ENCODE assay signal across 18 cellular contexts in genomic region chr10:92384741-92385140, GRCh38.
DNase-seq lines count a peak whose midpoint lies in the region; ATAC-seq and TF ChIP-seq lines count a peak whose summit lies in the region.
"Had no signal": no experiment of that assay in that cellular context is flagged by ENCODE, and none has a peak within 500 bp of the region (broad histone marks: within the 10 kb centered on the region; RNA-seq: fewer than 3 reads in every experiment).

No MANE protein-coding gene starts in this region.

- no peaks in the 10 kb centered on the region for H3K9me2 ChIP-seq in PC-3 (replicated peaks; ENCODE audit: low read length)

- H3K23ac ChIP-seq in mesenchymal stem cell (ENCODE audit: low read length in 2 of 2): no peak overlapping the region

- no peaks in the 10 kb centered on the region for H3F3A ChIP-seq in PC-3 (ENCODE audit: low read length, unreplicated experiment)

- no peak overlapping the region for H4K91ac ChIP-seq in mesenchymal stem cell (ENCODE audit: low read length)

- H2AK5ac ChIP-seq in mesenchymal stem cell (ENCODE audit: low read length, severe bottlenecking): no peak overlapping the region

- H3K9me3 ChIP-seq in HEK293 (ENCODE audit: control insufficient read depth, insufficient read depth, low read depth, low read length): no peaks in the 10 kb centered on the region
- H3K9me3 ChIP-seq in PC-3 (ENCODE audit: low read length): no peaks in the 10 kb centered on the region
- H3K9me3 ChIP-seq in mesenchymal stem cell (ENCODE audit: control insufficient read depth, low read length): no peaks in the 10 kb centered on the region
- H3K9me3 ChIP-seq: Caco-2 had no signal

- no peak overlapping the region for H3K4me3 ChIP-seq in HEK293 (ENCODE audit: low read depth, low read length)
- no peak overlapping the region for H3K4me3 ChIP-seq in PC-3 (ENCODE audit: low read length)
- H3K4me3 ChIP-seq in epithelial cell of esophagus (ENCODE audit: low read length): no peak overlapping the region
- no peak overlapping the region for H3K4me3 ChIP-seq in mesenchymal stem cell (ENCODE audit: insufficient read depth in 1 of 2, low read depth in 1 of 2, low read length in 2 of 2)
- H3K4me3 ChIP-seq: GM12878 had no signal

- H3K36me3 ChIP-seq in HEK293 (ENCODE audit: control insufficient read depth in 2 of 2, insufficient read depth in 1 of 2, low read length in 2 of 2): no peaks in the 10 kb centered on the region
- H3K36me3 ChIP-seq in PC-3 (ENCODE audit: low read depth, low read length): no peaks in the 10 kb centered on the region
- H3K36me3 ChIP-seq in mesenchymal stem cell (ENCODE audit: control insufficient read depth in 1 of 2, insufficient read depth in 2 of 2, low read depth in 1 of 2, low read length in 2 of 2): no peaks in the 10 kb centered on the region

- H3K27ac ChIP-seq in HEK293 (ENCODE audit: extremely low read depth, low read depth, low read length) (no peak overlapping the region), PC-3 (ENCODE audit: low read length) (no peak overlapping the region), mesenchymal stem cell (ENCODE audit: low read length, poor library complexity, severe bottlenecking) (no peak overlapping the region)

- H3K14ac ChIP-seq in mesenchymal stem cell (ENCODE audit: low read length in 2 of 2): no peak overlapping the region

- DNase-seq in PC-3: peak; percentile 10
- DNase-seq in epithelial cell of esophagus (ENCODE audit: low read depth): peak; percentile 81
- peak; percentile 55 for DNase-seq in mesenteric fat pad (ENCODE audit: low spot score)
- DNase-seq in SIG-M5 (lab: John Stamatoyannopoulos, UW): no peak
- DNase-seq in mesenchymal stem cell: no peak
- DNase-seq: C1 segment of cervical spinal cord; Caco-2; CD4-positive, alpha-beta memory T cell; DMS153; DND-41; GDM1; GOT3; H9; HFFc6 had no signal

- ATAC-seq in PC-3 (no peak), GM19035 (IDR thresholded peaks at IDR 0.05; ENCODE audit: unreplicated experiment) (no peak)
- ATAC-seq: GM12878, HCT116 had no signal

- TF ChIP-seq CTCF in HEK293 (tag by site-specific recombination; IDR thresholded peaks at IDR 0.05) (no peak), PC-3 (conservative IDR thresholded peaks at IDR 0.05; ENCODE audit: low read depth, low read length) (no peak), epithelial cell of esophagus (IDR thresholded peaks at IDR 0.05; ENCODE audit: insufficient read depth, low read depth, low read length, missing control alignments) (no peak)

- H3K27me3 ChIP-seq in PC-3 (ENCODE audit: low read length) (no peaks in the 10 kb centered on the region), mesenchymal stem cell (ENCODE audit: control insufficient read depth in 1 of 2, insufficient read depth in 1 of 2, low read length in 2 of 2) (peaks cover 10 to 13% of the 10 kb centered on the region in 2 experiments)

- H3K79me2 ChIP-seq in PC-3 (ENCODE audit: low read length): no peaks in the 10 kb centered on the region

- no peak overlapping the region for H3K9ac ChIP-seq in PC-3 (ENCODE audit: low read length)
- H3K9ac ChIP-seq in mesenchymal stem cell (ENCODE audit: low read length): no peak overlapping the region

- H3K4me2 ChIP-seq in PC-3 (ENCODE audit: low read length) (no peak overlapping the region), mesenchymal stem cell (ENCODE audit: low read length, poor library complexity, severe bottlenecking) (no peak overlapping the region)

- H2BK5ac ChIP-seq in mesenchymal stem cell (ENCODE audit: low read depth, low read length, poor library complexity, severe bottlenecking): no peak overlapping the region

- no peak overlapping the region for H2BK12ac ChIP-seq in mesenchymal stem cell (ENCODE audit: low read length in 2 of 2)

- BruUV-seq in PC-3 (replicated peaks; lab: Mats Ljungman, UMichigan): no TSS peak

- no peak overlapping the region for H2BK120ac ChIP-seq in mesenchymal stem cell (ENCODE audit: low read depth, low read length)

- WGBS in mesenchymal stem cell: 100% methylated on average over 1 of the region's 2 CpGs

- POLR2A ChIA-PET in HEK293 (lab: Yijun Ruan, JAX) (no interaction called here), PC-3 (lab: Charles Lee; ENCODE audit: unreplicated experiment) (no interaction called here)

- H3K4me1 ChIP-seq in HEK293 (ENCODE audit: control insufficient read depth, insufficient read depth, low read length): no peaks in the 10 kb centered on the region
- no peaks in the 10 kb centered on the region for H3K4me1 ChIP-seq in PC-3 (ENCODE audit: insufficient read depth, low read length)
- no peaks in the 10 kb centered on the region for H3K4me1 ChIP-seq in mesenchymal stem cell (ENCODE audit: control insufficient read depth, insufficient read depth, low read depth, low read length)
- H3K4me1 ChIP-seq: Caco-2 had no signal

- H4K20me1 ChIP-seq in PC-3 (ENCODE audit: low read length): no peaks in the 10 kb centered on the region

- CTCF ChIA-PET in HEK293 (lab: Yijun Ruan, JAX) (no interaction called here), PC-3 (lab: Charles Lee) (no interaction called here)

- H3K18ac ChIP-seq in mesenchymal stem cell (ENCODE audit: low read depth in 1 of 2, low read length in 2 of 2): no peak overlapping the region

- no peak overlapping the region for H4K8ac ChIP-seq in mesenchymal stem cell (ENCODE audit: low read length)

- no peak overlapping the region for H2AFZ ChIP-seq in PC-3 (ENCODE audit: low read length)
- H2AFZ ChIP-seq in mesenchymal stem cell (ENCODE audit: low read depth, low read length): no peak overlapping the region

- intact Hi-C loops in PC-3 (cut with micrococcal nuclease): no loop called here

- no peaks in the 10 kb centered on the region for H3K79me1 ChIP-seq in mesenchymal stem cell (replicated peaks; ENCODE audit: low read length, poor library complexity, severe bottlenecking)

- no peak overlapping the region for H3K4ac ChIP-seq in mesenchymal stem cell (ENCODE audit: low read depth in 1 of 2, low read length in 2 of 2)

- no peak overlapping the region for H2BK15ac ChIP-seq in mesenchymal stem cell (ENCODE audit: low read depth, poor library complexity, severe bottlenecking)

TF ChIP-seq in HEK293, 187 proteins besides CTCF, POLR2A, EP300 and RAD21:
- TF ChIP-seq SCRT1 (tag by site-specific recombination; IDR thresholded peaks at IDR 0.05; ENCODE audit: borderline replicate concordance) (peak; percentile 17; the same call in 1 of the 2 replicates), ZNF280C (tag by site-specific recombination; IDR thresholded peaks at IDR 0.05) (no peak), SCRT2 (tag by site-specific recombination; IDR thresholded peaks at IDR 0.05) (0 out of 2 replicates have a peak, but pooled peaks have one; percentile 28)

Comparison
In these comparisons a context has a peak if more than half of its experiments do, and no peak if none do; other contexts are left out.
1. DNase-seq: peak in PC-3 (single experiment), epithelial cell of esophagus (single experiment) and mesenteric fat pad (single experiment); none in SIG-M5 (single experiment) and mesenchymal stem cell (single experiment).